Comparison of ENCODE assay signal across 8 cellular contexts in the genomic region with DNA sequence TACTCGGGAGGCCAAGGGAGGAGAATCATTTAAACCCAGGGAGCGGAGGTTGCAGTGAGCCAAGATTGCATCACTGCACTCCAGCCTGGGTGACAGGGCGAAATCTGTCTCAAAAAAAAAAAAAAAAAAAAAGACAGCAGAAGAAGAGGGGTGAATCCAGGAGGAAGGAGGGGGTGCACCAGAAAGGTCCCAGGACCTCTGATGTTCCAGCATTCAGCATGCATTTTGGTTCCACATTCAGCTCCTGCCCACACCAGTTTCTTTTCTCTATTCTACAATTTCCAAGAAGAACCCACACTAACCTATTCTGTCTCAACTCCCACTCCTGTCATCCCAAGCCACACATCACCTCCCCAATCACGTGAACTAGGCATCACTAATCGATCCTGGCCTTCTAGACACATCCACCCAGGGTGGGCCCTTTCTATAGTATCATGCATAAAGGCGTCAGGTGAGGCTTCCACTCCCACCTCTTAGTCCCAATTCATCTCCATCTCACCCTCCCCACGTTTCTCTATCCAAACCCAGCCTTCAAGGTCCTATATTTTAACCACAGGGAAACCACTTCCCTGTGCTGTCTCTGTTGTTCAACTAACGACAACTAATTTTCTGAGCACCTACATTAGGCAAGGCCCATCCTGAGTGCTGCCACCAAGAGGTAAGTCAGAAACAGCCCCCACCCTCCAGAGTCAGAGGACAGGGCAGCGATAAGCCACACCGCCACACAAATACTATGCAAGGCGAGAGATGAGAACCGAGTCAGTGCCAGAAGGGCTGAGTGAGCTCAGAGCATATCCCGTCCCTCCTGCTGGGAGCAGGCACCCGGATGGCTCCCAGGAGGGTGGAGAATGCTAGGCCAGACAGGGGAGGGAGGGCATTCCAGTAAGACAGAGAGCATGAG. TPM values are rescaled to one million over a fixed set of nuclear protein-coding genes. Genes with fewer than 3 reads are reported as not detected.
DNase-seq lines count a peak whose midpoint lies in the region; ATAC-seq and TF ChIP-seq lines count a peak whose summit lies in the region.

No MANE protein-coding gene starts in this region.

- TF ChIP-seq CTCF in C4-2B (conservative IDR thresholded peaks at IDR 0.05) (peak; percentile 45), Panc1 (IDR thresholded peaks at IDR 0.05) (peak; percentile 47), cardiac muscle cell (IDR thresholded peaks at IDR 0.05; ENCODE audit: low read depth, low read length) (peak; percentile 25)

- H3K9me3 ChIP-seq in Panc1 (ENCODE audit: control insufficient read depth, insufficient read depth, low read depth, low read length) (no peaks in the 10 kb centered on the region), cardiac muscle cell (ENCODE audit: low read depth) (no peaks in the 10 kb centered on the region)

- H3K36me3 ChIP-seq in Panc1 (ENCODE audit: control insufficient read depth, insufficient read depth, low read length) (no peaks in the 10 kb centered on the region; the same call in 1 of the 2 replicates), cardiac muscle cell (no peaks in the 10 kb centered on the region)

- POLR2A ChIA-PET in Panc1 (lab: Charles Lee) = interaction anchor here (0.7 kb wide), 1 partner anchor 15 kb away, joined by 13 read pairs; no protein-coding TSS in a partner anchor

- TF ChIP-seq POLR2A in GM18951 (IDR thresholded peaks at IDR 0.05; ENCODE audit: extremely low read depth, insufficient read depth, insufficient read length) = peak; percentile 28

- H3K27ac ChIP-seq in C4-2B (peak overlapping the region; percentile 93; the same call in 1 of the 2 replicates), Panc1 (ENCODE audit: low read length) (peak overlapping the region; percentile 93), cardiac muscle cell (peak overlapping the region; percentile 74)

- in situ Hi-C loops in GM18951 (cut with MboI; ENCODE audit: low sequenced_read_pairs, unreplicated experiment) (no loop called here), Panc1 (cut with HindIII; ENCODE audit: low pct_unique_long_range_greater_than_20kb, low sequenced_read_pairs) (no loop called here)

- BruUV-seq in Panc1 (replicated peaks; lab: Mats Ljungman, UMichigan) = no TSS peak

- no peak for DNase-seq in Panc1 (ENCODE audit: low read depth, low spot score)
- peak; percentile 52 for DNase-seq in activated gamma-delta T cell treated with anti-CD3 and anti-CD28 coated beads, Interleukin-2, amount 50 U/mL, for 16 hours (ENCODE audit: low read depth)
- DNase-seq in cardiac muscle cell (ENCODE audit: low read depth in 1 of 2, low spot score in 1 of 2) = peak; percentile 73 to 92
- DNase-seq in retina = peak; percentile 16
- DNase-seq in NCI-H187 treated with DMSO at 0.1 percent for 48 hours (lab: John Stamatoyannopoulos, UW) = no peak

- intact Hi-C loops in Panc1 (cut with micrococcal nuclease; ENCODE audit: unreplicated experiment) = no loop called here

- no peaks in the 10 kb centered on the region for H3K27me3 ChIP-seq in Panc1 (ENCODE audit: control insufficient read depth, insufficient read depth, low read length)
- no peaks in the 10 kb centered on the region for H3K27me3 ChIP-seq in cardiac muscle cell

- H3K4me1 ChIP-seq in Panc1 (ENCODE audit: control insufficient read depth, insufficient read depth, low read length) (peaks cover 52% of the 10 kb centered on the region), cardiac muscle cell (ENCODE audit: low read depth) (peaks cover 41% of the 10 kb centered on the region)

- H3K4me3 ChIP-seq in Panc1 (ENCODE audit: low read depth in 2 of 2, low read length in 2 of 2) = peak overlapping the region; percentile 74
- H3K4me3 ChIP-seq in cardiac muscle cell = no peak overlapping the region

- CTCF ChIA-PET in Panc1 (lab: Charles Lee) = interaction anchor here (0.6 kb wide), 1 partner anchor 12 kb away, joined by 3 read pairs; no protein-coding TSS in a partner anchor

- peak; percentile 52 for ATAC-seq in HG03135 (IDR thresholded peaks at IDR 0.05; ENCODE audit: unreplicated experiment)
- peak; percentile 35 for ATAC-seq in Panc1

RNA-seq across cellular contexts. Expression of a gene that starts 2.2 kb away (rescaled TPM):
- total RNA-seq in Panc1 (2021; ENCODE audit: unreplicated experiment) (241 TPM), cardiac muscle cell (74.4 and 80.2 TPM in 2 replicates)
- 310 TPM for polyA plus RNA-seq in Panc1 (2012; ENCODE audit: insufficient read length)
- 82.4 and 112 TPM in 2 replicates for polyA plus RNA-seq in cardiac muscle cell

Comparison
In these comparisons a context has a peak if more than half of its experiments do, and no peak if none do; other contexts are left out.
1. DNase-seq: peak in activated gamma-delta T cell treated with anti-CD3 and anti-CD28 coated beads, Interleukin-2, amount 50 U/mL, for 16 hours (single experiment), cardiac muscle cell (2 of 2) and retina (single experiment); none in Panc1 (single experiment) and NCI-H187 treated with DMSO at 0.1 percent for 48 hours (single experiment).
2. Peak in every context shown above with its lines, with median percentiles within 50 percentile points of each other: H3K27ac ChIP-seq and CTCF ChIP-seq.